ENCODE assay signal across 9 cellular contexts in the genomic region with DNA sequence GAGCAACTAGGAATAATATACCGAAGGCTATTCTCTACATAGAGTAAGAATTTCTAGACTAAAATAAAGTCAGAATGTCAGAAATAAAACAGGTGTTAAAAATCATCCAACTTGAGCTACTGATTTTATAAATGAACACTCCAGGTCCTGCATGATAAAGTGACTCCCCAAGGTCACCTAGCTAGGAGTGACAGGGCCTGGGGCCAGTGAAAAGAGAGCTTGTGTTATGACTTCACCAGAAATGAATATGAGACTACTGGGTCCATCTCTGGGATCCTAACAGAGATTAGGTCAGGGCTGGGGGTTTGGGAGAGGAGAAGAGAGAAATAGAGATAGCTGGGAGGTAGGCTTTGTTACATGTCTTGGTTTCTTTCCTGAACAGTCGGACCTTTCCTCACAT.
"Had no signal": no experiment of that assay in that cellular context is flagged by ENCODE, and none has a peak within 500 bp of the region (broad histone marks: within the 10 kb centered on the region; RNA-seq: fewer than 3 reads in every experiment).

No MANE protein-coding gene starts in this region.

- H3K27ac Mint-ChIP-seq: GM23338, H9, HFFc6 had no signal

- H2AFZ ChIP-seq: GM23338 had no signal

- FAIRE-seq: H1, H54, HTR-8/SVneo had no signal

- H3K4me3 ChIP-seq: GM23338 had no signal

- H3K4me2 ChIP-seq: GM23338 had no signal

- ATAC-seq: GM23338 had no signal

- H3K9me3 Mint-ChIP-seq: GM23338, H9, HFFc6 had no signal

- H3K4me3 Mint-ChIP-seq: GM23338, H9, HFFc6 had no signal

- DNase-seq: H9, HCEC 1CT, HFFc6, IMR-90, KBM-7 had no signal
